Comparison of ENCODE assay signal across 16 cellular contexts in genomic region chr10:88408111-88408510, GRCh38.
"Had no signal": no experiment of that assay in that cellular context is flagged by ENCODE, and none has a peak within 500 bp of the region (broad histone marks: within the 10 kb centered on the region; RNA-seq: fewer than 3 reads in every experiment).

No MANE protein-coding gene starts in this region.

- DNase-seq: activated CD4-positive, alpha-beta T cell treated with anti-CD3 and anti-CD28 coated beads for 4 hours; activated CD8-positive, alpha-beta T cell treated with anti-CD3 and anti-CD28 coated beads for 36 hours; activated effector memory CD4-positive, alpha-beta T cell treated with Interleukin-2 at 50 U/mL for 16 hours; activated naive CD4-positive, alpha-beta T cell treated with anti-CD3 and anti-CD28 coated beads, Interleukin-2, amount 50 U/mL, for 16 hours; activated T-cell treated with anti-CD3 and anti-CD28 coated beads, Interleukin-2, amount 50 U/mL, for 4 hours; central memory CD4-positive, alpha-beta T cell; effector CD4-positive, alpha-beta T cell; foreskin melanocyte; head of caudate nucleus; immature natural killer cell; mesenchymal stem cell; naive thymus-derived CD8-positive, alpha-beta T cell; nucleus accumbens had no signal

- H3K4me3 ChIP-seq: coronary artery, esophagus muscularis mucosa, thoracic aorta had no signal

- H3K27me3 ChIP-seq: esophagus muscularis mucosa had no signal

- H3K27ac ChIP-seq: coronary artery, esophagus muscularis mucosa, thoracic aorta had no signal
